Comparison of ENCODE assay signal across 9 cellular contexts in the genomic region with DNA sequence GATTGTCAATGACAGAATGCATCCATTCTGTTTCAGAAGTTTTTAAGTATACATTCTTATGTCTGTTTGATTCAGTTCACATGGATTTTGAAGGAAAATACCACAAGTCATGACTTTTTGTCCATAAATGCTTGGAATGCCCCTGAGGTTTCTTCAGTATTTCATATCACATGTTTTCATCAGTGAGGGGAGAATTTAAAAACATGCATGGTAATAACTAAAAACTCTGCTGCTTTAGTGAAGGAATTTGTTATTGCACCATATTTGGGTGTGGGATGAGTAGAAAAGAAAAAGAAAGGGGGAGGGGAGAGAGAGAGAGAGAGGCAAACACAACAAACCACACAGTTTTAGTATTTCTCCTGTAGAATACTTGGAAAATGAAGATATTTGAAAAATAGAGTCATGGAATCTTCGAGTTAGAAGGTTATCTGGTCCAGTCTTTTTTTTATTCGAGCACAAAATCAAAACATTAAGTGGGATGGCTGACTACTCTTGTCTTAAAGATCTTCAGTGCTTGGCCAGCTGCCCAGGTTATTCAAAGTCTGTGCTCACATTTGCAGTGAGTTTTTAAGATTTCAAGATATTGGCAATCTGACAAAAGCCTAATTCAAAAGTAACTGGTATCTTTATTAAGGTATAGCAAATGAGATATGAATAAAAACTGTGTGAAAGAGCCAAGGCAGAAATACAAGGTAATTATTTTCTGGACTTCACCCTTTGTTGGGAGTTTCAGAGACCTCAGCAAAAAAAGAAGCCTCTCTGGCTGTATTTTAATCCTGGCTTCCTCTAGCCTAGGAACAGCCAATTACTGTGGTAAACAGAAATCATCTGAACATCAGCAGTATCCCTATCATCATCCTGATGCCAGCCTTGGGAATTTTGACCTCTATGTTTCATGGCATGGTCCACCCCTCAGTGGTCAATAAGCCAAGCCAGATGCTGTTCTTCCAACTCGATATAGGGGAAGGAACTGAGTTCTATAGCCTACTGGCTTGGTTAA.
DNase-seq lines count a peak whose midpoint lies in the region; ATAC-seq, FAIRE-seq and TF ChIP-seq lines count a peak whose summit lies in the region.
"Had no signal": no experiment of that assay in that cellular context is flagged by ENCODE, and none has a peak within 500 bp of the region (broad histone marks: within the 10 kb centered on the region; RNA-seq: fewer than 3 reads in every experiment).

No MANE protein-coding gene starts in this region.

- H3K27me3 ChIP-seq in SJSA1 (replicated peaks) (no peaks in the 10 kb centered on the region), foreskin keratinocyte (no peaks in the 10 kb centered on the region)
- H3K27me3 ChIP-seq: colonic mucosa had no signal

- peak; percentile 76 to 95 for DNase-seq in SJSA1 (ENCODE audit: low read depth in 1 of 2, low spot score in 2 of 2)
- peak; percentile 91 to 97 for DNase-seq in foreskin keratinocyte
- DNase-seq in skeletal muscle cell (ENCODE audit: low read depth), result peak; percentile 92
- no peak for DNase-seq in stimulated activated CD4-positive, alpha-beta T cell treated with anti-CD3 and anti-CD28 coated beads, Interleukin-4, amount 100 ng/mL, for 24 hours
- no peak for DNase-seq in caudate nucleus (lab: John Stamatoyannopoulos, UW)
- no peak for DNase-seq in DMS53 (lab: John Stamatoyannopoulos, UW)
- DNase-seq: colonic mucosa had no signal

- no peaks in the 10 kb centered on the region for H3K9me3 ChIP-seq in SJSA1 (replicated peaks)
- H3K9me3 ChIP-seq: colonic mucosa had no signal

- no peak for TF ChIP-seq CTCF in foreskin keratinocyte (conservative IDR thresholded peaks at IDR 0.05)

- H3K4me3 ChIP-seq in SJSA1 (no peak overlapping the region), skeletal muscle cell (ENCODE audit: low read depth, low read length) (no peak overlapping the region)
- H3K4me3 ChIP-seq: colonic mucosa had no signal

- no peaks in the 10 kb centered on the region for H3K36me3 ChIP-seq in SJSA1
- H3K36me3 ChIP-seq: colonic mucosa had no signal

- FAIRE-seq in G401.6 (lab: Jason Lieb, UNC), result peak; percentile 97

- H3K4me1 ChIP-seq in SJSA1 (replicated peaks), result peaks cover 29% of the 10 kb centered on the region
- peaks cover 24% of the 10 kb centered on the region for H3K4me1 ChIP-seq in foreskin keratinocyte
- H3K4me1 ChIP-seq: colonic mucosa had no signal

- peak; percentile 53 for ATAC-seq in foreskin keratinocyte
- no peak for ATAC-seq in GM18517 (IDR thresholded peaks at IDR 0.05; ENCODE audit: unreplicated experiment)

- H3K27ac ChIP-seq in SJSA1, result peak overlapping the region; percentile 99
- H3K27ac ChIP-seq in foreskin keratinocyte, result peak overlapping the region; percentile 63
- H3K27ac ChIP-seq in caudate nucleus (ENCODE audit: low read depth, low read length), result no peak overlapping the region
- H3K27ac ChIP-seq: colonic mucosa had no signal

Comparison
In these comparisons a context has a peak if more than half of its experiments do, and no peak if none do; other contexts are left out.
1. DNase-seq: peak in SJSA1 (2 of 2), foreskin keratinocyte (2 of 2) and skeletal muscle cell (single experiment); none in stimulated activated CD4-positive, alpha-beta T cell treated with anti-CD3 and anti-CD28 coated beads, Interleukin-4, amount 100 ng/mL, for 24 hours (single experiment), caudate nucleus (0 of 61) and DMS53 (single experiment).